Comparison of ENCODE assay signal across 28 cellular contexts in the genomic region with DNA sequence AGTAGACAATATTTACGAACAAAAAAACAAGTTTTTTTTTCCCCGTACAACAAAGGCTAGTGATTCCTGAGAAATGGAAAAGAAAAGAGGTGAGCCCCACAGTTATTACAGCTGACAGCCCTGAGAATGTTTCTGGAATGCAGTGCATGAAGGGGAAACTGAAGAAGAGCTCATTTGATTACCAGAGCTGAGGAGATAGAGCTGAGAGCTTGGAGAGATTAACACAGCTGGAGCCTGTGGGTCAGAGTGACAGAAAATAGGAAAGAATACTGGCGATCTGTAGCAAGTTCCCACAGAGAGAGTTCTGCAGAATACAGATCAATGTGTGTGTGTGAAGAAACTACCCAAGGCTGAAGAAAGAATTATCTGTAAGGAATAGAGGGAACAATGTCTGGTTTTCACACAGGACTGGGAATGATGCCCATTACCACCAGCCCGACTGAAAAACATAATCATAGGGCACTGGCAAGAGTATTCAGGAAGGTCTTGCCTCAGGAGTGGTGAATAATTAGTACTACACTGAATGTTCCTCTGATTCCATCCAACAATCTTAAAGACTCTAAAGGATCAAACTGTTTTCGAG.
DNase-seq lines count a peak whose midpoint lies in the region; ATAC-seq and TF ChIP-seq lines count a peak whose summit lies in the region.
"Had no signal": no experiment of that assay in that cellular context is flagged by ENCODE, and none has a peak within 500 bp of the region (broad histone marks: within the 10 kb centered on the region; RNA-seq: fewer than 3 reads in every experiment).

No MANE protein-coding gene starts in this region.

- peak; percentile 64 for TF ChIP-seq EP300 in neural cell (conservative IDR thresholded peaks at IDR 0.05; ENCODE audit: poor library complexity, severe bottlenecking)

- H3K9me3 ChIP-seq in NT2/D1 (ENCODE audit: insufficient read depth, low read length), result peaks cover 13% of the 10 kb centered on the region
- peaks cover 19% of the 10 kb centered on the region for H3K9me3 ChIP-seq in endodermal cell (ENCODE audit: control insufficient read depth, low read length)
- no peaks in the 10 kb centered on the region for H3K9me3 ChIP-seq in neural cell (ENCODE audit: low read length)

- H3K27ac ChIP-seq in endodermal cell (ENCODE audit: low read depth, low read length) (no peak overlapping the region), neural cell (ENCODE audit: low read length) (peak overlapping the region; percentile 47)
- H3K27ac ChIP-seq: GM23248, heart right ventricle, HL-60, SK-N-MC had no signal

- peaks cover 11% of the 10 kb centered on the region for H3K4me1 Mint-ChIP-seq in endodermal cell
- H3K4me1 Mint-ChIP-seq in CD14-positive monocyte, result no peaks in the 10 kb centered on the region
- H3K4me1 Mint-ChIP-seq in activated T-helper 2 cell treated with anti-CD3 and anti-CD28 coated beads, Interferon-gamma antibody, Interleukin-2, Interleukin-4, amounts not matched to agents 10 μg/mL and 5 μg/mL and 100 μg/mL, durations not matched to agents 14 hours and 24 hours and 36 hours (ENCODE audit: low read depth), result no peaks in the 10 kb centered on the region
- H3K4me1 Mint-ChIP-seq: activated naive CD8-positive, alpha-beta T cell treated with anti-CD3 and anti-CD28 coated beads, Interleukin-2, amount 50 U/mL, for 24 hours; activated T-helper 17 cell treated with anti-CD3 and anti-CD28 coated beads, Interleukin-2, amount 50 U/mL, for 72 hours; nephron had no signal

- no peaks in the 10 kb centered on the region for H3K27me3 Mint-ChIP-seq in endodermal cell (ENCODE audit: insufficient read depth)
- no peaks in the 10 kb centered on the region for H3K27me3 Mint-ChIP-seq in CD14-positive monocyte (ENCODE audit: low read depth in 3 of 3)
- H3K27me3 Mint-ChIP-seq in activated T-helper 2 cell treated with anti-CD3 and anti-CD28 coated beads, Interferon-gamma antibody, Interleukin-2, Interleukin-4, amounts not matched to agents 10 μg/mL and 5 μg/mL and 100 μg/mL, durations not matched to agents 14 hours and 24 hours and 36 hours (ENCODE audit: low read depth), result no peaks in the 10 kb centered on the region
- H3K27me3 Mint-ChIP-seq: activated naive CD8-positive, alpha-beta T cell treated with anti-CD3 and anti-CD28 coated beads, Interleukin-2, amount 50 U/mL, for 24 hours; activated T-helper 17 cell treated with anti-CD3 and anti-CD28 coated beads, Interleukin-2, amount 50 U/mL, for 72 hours; IgD-negative memory B cell; type B pancreatic cell had no signal

- peaks cover 19% of the 10 kb centered on the region for H3K9me3 Mint-ChIP-seq in endodermal cell
- peaks cover 0 to 8% (median under 1%) of the 10 kb centered on the region in 7 donors for H3K9me3 Mint-ChIP-seq in CD14-positive monocyte
- H3K9me3 Mint-ChIP-seq in activated T-helper 2 cell treated with anti-CD3 and anti-CD28 coated beads, Interferon-gamma antibody, Interleukin-2, Interleukin-4, amounts not matched to agents 10 μg/mL and 5 μg/mL and 100 μg/mL, durations not matched to agents 14 hours and 24 hours and 36 hours, result peaks cover 8% of the 10 kb centered on the region
- H3K9me3 Mint-ChIP-seq: activated T-helper 17 cell treated with anti-CD3 and anti-CD28 coated beads, Interleukin-2, amount 50 U/mL, for 72 hours had no signal

- H3K9me2 ChIP-seq in neural cell (ENCODE audit: insufficient read depth, low read length), result no peaks in the 10 kb centered on the region

- H3K36me3 Mint-ChIP-seq in endodermal cell (ENCODE audit: low read depth) (peaks cover 10% of the 10 kb centered on the region), CD14-positive monocyte (no peaks in the 10 kb centered on the region)
- no peaks in the 10 kb centered on the region for H3K36me3 Mint-ChIP-seq in activated T-helper 2 cell treated with anti-CD3 and anti-CD28 coated beads, Interferon-gamma antibody, Interleukin-2, Interleukin-4, amounts not matched to agents 10 μg/mL and 5 μg/mL and 100 μg/mL, durations not matched to agents 14 hours and 24 hours and 36 hours (ENCODE audit: low read depth)
- H3K36me3 Mint-ChIP-seq: CD8-positive, alpha-beta T cell; type B pancreatic cell had no signal

- H4K20me1 ChIP-seq in neural cell (ENCODE audit: insufficient read depth), result no peaks in the 10 kb centered on the region

- no peak for TF ChIP-seq CTCF in endodermal cell (conservative IDR thresholded peaks at IDR 0.05)
- TF ChIP-seq CTCF in neural cell (IDR thresholded peaks at IDR 0.05; ENCODE audit: poor library complexity, severe bottlenecking), result no peak
- TF ChIP-seq CTCF in CD14-positive monocyte (IDR thresholded peaks at IDR 0.05), result no peak

- peak; percentile 2 for DNase-seq in G401 (ENCODE audit: low spot score)
- peak; percentile 25 for DNase-seq in NT2/D1 (ENCODE audit: low read depth, low spot score)
- DNase-seq in endodermal cell, result peak; percentile 74
- no peak for DNase-seq in CD14-positive monocyte (ENCODE audit: low spot score)
- no peak for DNase-seq in activated T-helper 2 cell treated with anti-CD3 and anti-CD28 coated beads, Interferon-gamma antibody, Interleukin-2, Interleukin-4, amounts not matched to agents 10 μg/mL and 5 μg/mL and 100 μg/mL, durations not matched to agents 14 hours and 24 hours and 36 hours (ENCODE audit: low spot score)
- DNase-seq in LoVo (ENCODE audit: low spot score), result no peak
- DNase-seq: activated naive CD8-positive, alpha-beta T cell treated with anti-CD3 and anti-CD28 coated beads, Interleukin-2, amount 50 U/mL, for 24 hours; CD8-positive, alpha-beta T cell; central memory CD4-positive, alpha-beta T cell; DMS79 treated with DMSO at 0.1 percent for 48 hours; effector CD8-positive, alpha-beta T cell; GM23248; heart right ventricle; kidney; mesenchymal stem cell; NCI-H2081 treated with DMSO at 0.1 percent for 48 hours; NCI-H526 treated with DMSO at 0.1 percent for 48 hours; stimulated activated naive CD4-positive, alpha-beta T cell treated with Interleukin-2 at 50 U/mL for 16 hours had no signal

- no peaks in the 10 kb centered on the region for H3F3A ChIP-seq in neural cell (ENCODE audit: insufficient read depth, low read length, poor library complexity, severe bottlenecking)

- no peaks in the 10 kb centered on the region for H3K36me3 ChIP-seq in NT2/D1 (ENCODE audit: insufficient read depth, insufficient read length, low read length)
- no peaks in the 10 kb centered on the region for H3K36me3 ChIP-seq in endodermal cell (ENCODE audit: control insufficient read depth, insufficient read depth, low read length)
- no peaks in the 10 kb centered on the region for H3K36me3 ChIP-seq in neural cell (ENCODE audit: insufficient read depth, low read length)
- H3K36me3 ChIP-seq: heart right ventricle had no signal

- H3K4me1 ChIP-seq in NT2/D1 (ENCODE audit: insufficient read depth, insufficient read length), result no peaks in the 10 kb centered on the region
- no peaks in the 10 kb centered on the region for H3K4me1 ChIP-seq in endodermal cell (ENCODE audit: control insufficient read depth, insufficient read depth, low read length)
- H3K4me1 ChIP-seq: heart right ventricle had no signal

- no peaks in the 10 kb centered on the region for H3K79me2 ChIP-seq in neural cell (replicated peaks; ENCODE audit: insufficient read depth, low read length)

- intact Hi-C loops in CD14-positive monocyte (cut with micrococcal nuclease), result no loop called here
- intact Hi-C loops in activated T-helper 2 cell treated with anti-CD3 and anti-CD28 coated beads, Interferon-gamma antibody, Interleukin-2, Interleukin-4, amounts not matched to agents 10 μg/mL and 5 μg/mL and 100 μg/mL, durations not matched to agents 14 hours and 24 hours and 36 hours (cut with micrococcal nuclease), result no loop called here

- no peak overlapping the region for H3K4me3 Mint-ChIP-seq in endodermal cell
- no peak overlapping the region for H3K4me3 Mint-ChIP-seq in CD14-positive monocyte
- no peak overlapping the region for H3K4me3 Mint-ChIP-seq in activated T-helper 2 cell treated with anti-CD3 and anti-CD28 coated beads, Interferon-gamma antibody, Interleukin-2, Interleukin-4, amounts not matched to agents 10 μg/mL and 5 μg/mL and 100 μg/mL, durations not matched to agents 14 hours and 24 hours and 36 hours (ENCODE audit: low read depth)
- H3K4me3 Mint-ChIP-seq: activated naive CD8-positive, alpha-beta T cell treated with anti-CD3 and anti-CD28 coated beads, Interleukin-2, amount 50 U/mL, for 24 hours; activated T-helper 17 cell treated with anti-CD3 and anti-CD28 coated beads, Interleukin-2, amount 50 U/mL, for 72 hours; CD8-positive, alpha-beta T cell; nephron; type B pancreatic cell had no signal

- in situ Hi-C loops in G401 (cut with HindIII; ENCODE audit: low sequenced_read_pairs), result no loop called here

- ATAC-seq in HG02884 (IDR thresholded peaks at IDR 0.05; ENCODE audit: unreplicated experiment), result no peak
- ATAC-seq: activated CD4-positive, CD25-positive, alpha-beta regulatory T cell treated with anti-CD3 and anti-CD28 coated beads, Interleukin-2, amount 50 U/mL, for 24 hours; activated naive CD8-positive, alpha-beta T cell treated with anti-CD3 and anti-CD28 coated beads, Interleukin-2, amount 50 U/mL, for 24 hours; activated T-helper 17 cell treated with anti-CD3 and anti-CD28 coated beads, Interleukin-2, amount 50 U/mL, for 72 hours; CD8-positive, alpha-beta T cell; heart right ventricle; Panc1 had no signal

- peak overlapping the region; percentile 46 for H3K27ac Mint-ChIP-seq in endodermal cell
- H3K27ac Mint-ChIP-seq in CD14-positive monocyte, result no peak overlapping the region
- H3K27ac Mint-ChIP-seq in activated T-helper 2 cell treated with anti-CD3 and anti-CD28 coated beads, Interferon-gamma antibody, Interleukin-2, Interleukin-4, amounts not matched to agents 10 μg/mL and 5 μg/mL and 100 μg/mL, durations not matched to agents 14 hours and 24 hours and 36 hours, result no peak overlapping the region
- H3K27ac Mint-ChIP-seq: activated naive CD8-positive, alpha-beta T cell treated with anti-CD3 and anti-CD28 coated beads, Interleukin-2, amount 50 U/mL, for 24 hours; activated T-helper 17 cell treated with anti-CD3 and anti-CD28 coated beads, Interleukin-2, amount 50 U/mL, for 72 hours; CD8-positive, alpha-beta T cell; nephron; type B pancreatic cell had no signal

- H3K4me3 ChIP-seq in NT2/D1 (ENCODE audit: insufficient read length, low read depth) (no peak overlapping the region), endodermal cell (ENCODE audit: low read length) (peak overlapping the region; percentile 21), neural cell (ENCODE audit: low read length) (no peak overlapping the region)
- H3K4me3 ChIP-seq: GM23248, heart right ventricle, SK-N-MC had no signal

- H3K9ac ChIP-seq in NT2/D1 (ENCODE audit: insufficient read length, low read depth) (no peak overlapping the region), endodermal cell (ENCODE audit: extremely low read depth, low read length, poor library complexity, severe bottlenecking) (no peak overlapping the region), neural cell (ENCODE audit: low read length) (no peak overlapping the region)
- H3K9ac ChIP-seq: GM23248 had no signal

- no peaks in the 10 kb centered on the region for H3K27me3 ChIP-seq in NT2/D1 (ENCODE audit: insufficient read depth, insufficient read length)
- H3K27me3 ChIP-seq in endodermal cell (ENCODE audit: control insufficient read depth, insufficient read depth, low read length, poor library complexity, severe bottlenecking), result no peaks in the 10 kb centered on the region
- H3K27me3 ChIP-seq in neural cell (ENCODE audit: insufficient read depth, low read depth, low read length), result no peaks in the 10 kb centered on the region
- H3K27me3 ChIP-seq: heart right ventricle had no signal

- WGBS in endodermal cell (ENCODE audit: insufficient coverage in 1 of 2, insufficient read length in 1 of 2), 2 experiments, result 64 to 68% methylated on average over 4 to 5 of the region's 5 CpGs

- H2AFZ ChIP-seq in neural cell (ENCODE audit: low read depth, low read length), result no peak overlapping the region
- H2AFZ ChIP-seq: GM23248 had no signal

- H3K4me2 ChIP-seq in neural cell (ENCODE audit: low read length), result peak overlapping the region; percentile 5

- TF ChIP-seq RAD21 in neural cell (conservative IDR thresholded peaks at IDR 0.05), result peak; percentile 14

Comparison
In these comparisons a context has a peak if more than half of its experiments do, and no peak if none do; other contexts are left out.
1. DNase-seq: peak in G401 (single experiment), NT2/D1 (single experiment) and endodermal cell (single experiment); none in CD14-positive monocyte (single experiment), activated T-helper 2 cell treated with anti-CD3 and anti-CD28 coated beads, Interferon-gamma antibody, Interleukin-2, Interleukin-4, amounts not matched to agents 10 μg/mL and 5 μg/mL and 100 μg/mL, durations not matched to agents 14 hours and 24 hours and 36 hours (single experiment) and LoVo (single experiment).